Comparison of ENCODE assay signal across 1 cellular context in the genomic region with DNA sequence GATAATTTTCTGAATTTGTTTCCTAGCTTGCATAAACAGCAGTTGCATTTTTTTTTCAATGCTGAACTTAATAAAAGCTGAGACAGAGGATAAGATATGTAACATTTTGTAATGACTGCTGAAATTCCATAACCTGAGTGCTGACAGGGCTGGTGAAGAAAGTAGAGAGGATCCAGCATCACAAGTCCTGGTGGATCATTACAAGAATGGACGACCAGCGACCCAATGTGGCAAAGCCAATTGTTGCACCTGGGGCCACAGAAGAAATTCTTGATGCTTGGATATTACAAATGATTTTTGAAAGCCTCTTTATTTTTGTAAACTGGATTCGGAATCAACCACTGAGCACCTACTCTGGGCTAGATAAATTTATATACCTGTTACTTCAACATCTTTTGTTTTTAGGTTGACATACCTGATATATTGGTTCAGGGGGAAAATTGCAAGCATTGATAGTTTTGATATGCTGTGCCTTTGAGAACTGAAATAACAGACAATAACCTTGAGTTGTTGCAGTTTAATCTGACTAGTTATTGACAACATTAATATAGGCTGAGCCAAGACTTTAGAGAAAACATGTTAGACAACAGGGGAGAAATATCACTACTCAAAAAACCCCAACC.
TF ChIP-seq lines count a peak whose summit lies in the region.

No MANE protein-coding gene starts in this region.

TF ChIP-seq in GM12878, 131 proteins besides CTCF, POLR2A, EP300 and RAD21:
- TF ChIP-seq, protein P1, sequence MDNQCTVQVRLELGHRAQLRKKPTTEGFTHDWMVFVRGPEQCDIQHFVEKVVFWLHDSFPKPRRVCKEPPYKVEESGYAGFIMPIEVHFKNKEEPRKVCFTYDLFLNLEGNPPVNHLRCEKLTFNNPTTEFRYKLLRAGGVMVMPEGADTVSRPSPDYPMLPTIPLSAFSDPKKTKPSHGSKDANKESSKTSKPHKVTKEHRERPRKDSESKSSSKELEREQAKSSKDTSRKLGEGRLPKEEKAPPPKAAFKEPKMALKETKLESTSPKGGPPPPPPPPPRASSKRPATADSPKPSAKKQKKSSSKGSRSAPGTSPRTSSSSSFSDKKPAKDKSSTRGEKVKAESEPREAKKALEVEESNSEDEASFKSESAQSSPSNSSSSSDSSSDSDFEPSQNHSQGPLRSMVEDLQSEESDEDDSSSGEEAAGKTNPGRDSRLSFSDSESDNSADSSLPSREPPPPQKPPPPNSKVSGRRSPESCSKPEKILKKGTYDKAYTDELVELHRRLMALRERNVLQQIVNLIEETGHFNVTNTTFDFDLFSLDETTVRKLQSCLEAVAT (IDR thresholded peaks at IDR 0.05), result no peak
- TF ChIP-seq SMC3 (IDR thresholded peaks at IDR 0.05; ENCODE audit: borderline replicate concordance, low read length) (peak; percentile 87), ZNF207 (IDR thresholded peaks at IDR 0.05; ENCODE audit: borderline replicate concordance) (no peak), CHD4 (IDR thresholded peaks at IDR 0.05) (no peak), EZH2 (IDR thresholded peaks at IDR 0.05; ENCODE audit: borderline replicate concordance, control insufficient read depth, low read depth, low read length) (no peak), POLR2AphosphoS2 (IDR thresholded peaks at IDR 0.05; ENCODE audit: low read depth, low read length) (no peak), YY1 (IDR thresholded peaks at IDR 0.05; ENCODE audit: low read depth, low read length) (peak; percentile 54; the same call in 1 of the 2 replicates), DPF2 (IDR thresholded peaks at IDR 0.05) (no peak)
